ENCODE assay signal across 36 cellular contexts in genomic region chr2:18610103-18610502, GRCh38. TPM values are rescaled to one million over a fixed set of nuclear protein-coding genes. Genes with fewer than 3 reads are reported as not detected.
"Had no signal": no experiment of that assay in that cellular context is flagged by ENCODE, and none has a peak within 500 bp of the region (broad histone marks: within the 10 kb centered on the region; RNA-seq: fewer than 3 reads in every experiment).

No MANE protein-coding gene starts in this region.

- H3K4me3 ChIP-seq: adrenal gland, breast epithelium, cardiac muscle cell, coronary artery, dorsolateral prefrontal cortex, esophagus squamous epithelium, heart left ventricle had no signal

- H3K27ac ChIP-seq: adrenal gland, breast epithelium, cardiac muscle cell, coronary artery, dorsolateral prefrontal cortex, heart left ventricle, WERI-Rb-1 had no signal

- H3K4me1 ChIP-seq: breast epithelium, esophagus squamous epithelium had no signal

- H3K27me3 ChIP-seq: adrenal gland, breast epithelium, cardiac muscle cell, dorsolateral prefrontal cortex, esophagus squamous epithelium, heart left ventricle had no signal

- ATAC-seq: activated CD4-positive, CD25-positive, alpha-beta regulatory T cell treated with anti-CD3 and anti-CD28 coated beads, Interleukin-2, amount 50 U/mL, for 24 hours; activated CD8-positive, alpha-beta T cell treated with anti-CD3 and anti-CD28 coated beads for 36 hours; activated naive CD8-positive, alpha-beta T cell treated with anti-CD3 and anti-CD28 coated beads, Interleukin-2, amount 50 U/mL, for 24 hours; activated T-cell treated with anti-CD3 and anti-CD28 coated beads, Interleukin-2, amount 50 U/mL, for 4 hours; heart left ventricle; T-helper 17 cell had no signal

- H3K36me3 ChIP-seq: adrenal gland, breast epithelium, cardiac muscle cell, esophagus squamous epithelium, heart left ventricle, WERI-Rb-1 had no signal

- DNase-seq: activated B cell treated with CpG ODN at 0.5 μM for 24 hours; activated CD4-positive, alpha-beta T cell treated with anti-CD3 and anti-CD28 coated beads for 48 hours; activated CD4-positive, alpha-beta T cell treated with anti-CD3 and anti-CD28 coated beads, Interleukin-2, amount 50 U/mL, for 1 hour; activated CD4-positive, alpha-beta T cell treated with anti-CD3 and anti-CD28 coated beads, Interleukin-2, amount 50 U/mL, for 48 hours; activated CD8-positive, alpha-beta memory T cell treated with anti-CD3 and anti-CD28 coated beads for 24 hours; activated CD8-positive, alpha-beta T cell treated with anti-CD3 and anti-CD28 coated beads for 36 hours; activated effector memory CD4-positive, alpha-beta T cell treated with anti-CD3 and anti-CD28 coated beads, Interleukin-2, amount 50 U/mL, for 16 hours; activated naive CD4-positive, alpha-beta T cell treated with anti-CD3 and anti-CD28 coated beads for 36 hours; activated naive CD8-positive, alpha-beta T cell treated with anti-CD3 and anti-CD28 coated beads for 36 hours; activated naive CD8-positive, alpha-beta T cell treated with anti-CD3 and anti-CD28 coated beads, Interleukin-2, amount 50 U/mL, for 24 hours; activated T-cell treated with anti-CD3 and anti-CD28 coated beads, Interleukin-2, amount 50 U/mL, for 4 hours; adrenal gland; amygdala; aorta; central memory CD4-positive, alpha-beta T cell; cerebellar nuclear complex; dorsolateral prefrontal cortex; effector memory CD4-positive, alpha-beta T cell; endodermal cell; esophagus squamous epithelium; foreskin fibroblast; glutamatergic neuron; heart left ventricle; T-helper 1 cell; T-helper 17 cell; T1000; WERI-Rb-1 had no signal

- H3K9me3 ChIP-seq: adrenal gland, breast epithelium, esophagus squamous epithelium, heart left ventricle had no signal

RNA-seq across cellular contexts. Expression of gene NT5C1B, which starts 20.7 kb away (rescaled TPM):
- total RNA-seq: activated B cell treated with CpG ODN at 0.5 μM for 24 hours; activated CD8-positive, alpha-beta T cell treated with anti-CD3 and anti-CD28 coated beads for 36 hours; activated naive CD4-positive, alpha-beta T cell treated with anti-CD3 and anti-CD28 coated beads for 36 hours; activated naive CD8-positive, alpha-beta T cell treated with anti-CD3 and anti-CD28 coated beads for 36 hours; activated T-cell treated with anti-CD3 and anti-CD28 coated beads, Interleukin-2, amount 50 U/mL, for 4 hours; activated T-helper 1 cell treated with anti-CD3 and anti-CD28 coated beads, Interleukin-12 subunit alpha, Interleukin-12 subunit beta, Interleukin-2, Interleukin-4 antibody, amounts not matched to agents 30 ng/mL and 10 ng/mL and 1 ng/mL, durations not matched to agents 14 hours and 24 hours and 36 hours; activated T-helper 2 cell treated with anti-CD3 and anti-CD28 coated beads, Interferon-gamma antibody, Interleukin-2, Interleukin-4, amounts not matched to agents 10 μg/mL and 5 μg/mL and 100 μg/mL, durations not matched to agents 14 hours and 24 hours and 36 hours; adrenal gland; aorta; breast epithelium; cardiac muscle cell; dorsolateral prefrontal cortex; endodermal cell; epithelial cell of proximal tubule; esophagus squamous epithelium; fibroblast of lung; frontal cortex; heart left ventricle; T-helper 17 cell had no signal
